ENCODE assay signal across 1 cellular context in the genomic region with DNA sequence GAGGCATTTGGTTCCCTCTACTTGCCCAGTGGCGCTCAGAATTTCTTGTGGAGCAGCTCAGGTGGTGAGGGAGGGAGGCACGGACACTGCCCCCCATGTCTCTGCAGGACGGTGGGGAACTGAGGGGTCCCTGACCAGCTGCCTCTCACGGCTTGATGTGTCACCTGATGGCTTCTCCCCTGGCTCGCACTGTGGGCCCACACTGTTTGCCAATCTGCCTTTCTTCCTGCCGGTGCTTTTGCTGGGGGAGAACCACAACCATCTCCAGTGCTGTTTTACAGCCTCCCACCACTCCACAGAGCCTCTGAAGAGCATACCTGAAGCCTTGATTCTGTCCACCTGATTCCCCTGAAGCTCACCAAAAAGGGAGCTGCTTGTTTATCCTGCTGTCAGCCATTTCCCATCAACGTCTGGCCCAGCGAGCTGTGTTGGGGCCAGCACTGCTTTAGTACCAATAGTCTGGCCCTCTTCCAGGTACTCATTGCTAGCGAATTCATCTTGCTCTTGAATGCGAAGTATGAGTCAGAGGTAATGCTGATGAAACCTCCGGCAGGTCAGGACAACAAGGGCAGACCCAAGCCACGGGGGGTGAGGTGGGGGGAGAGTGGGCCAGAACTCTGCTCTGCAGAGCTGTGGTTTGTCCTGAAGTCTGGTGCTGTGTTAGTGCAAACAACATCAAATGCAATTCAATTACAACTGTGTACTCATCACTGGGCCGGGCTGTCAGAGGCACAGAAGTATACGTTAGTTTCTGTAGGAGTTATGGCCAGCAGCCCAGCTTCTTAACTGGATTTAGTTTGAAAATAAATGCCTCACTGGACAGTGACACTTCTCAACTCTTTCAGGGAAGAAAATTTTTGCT.
A peak's percentile ranks its signal among the peaks of the same experiment; 100 is the strongest.
TF ChIP-seq lines count a peak whose summit lies in the region.

No MANE protein-coding gene starts in this region.

TF ChIP-seq in SK-N-SH, 30 proteins besides CTCF, POLR2A, EP300 and RAD21 (continued from another document):
- peak; percentile 63; the same call in 1 of the 2 replicates for TF ChIP-seq REST (IDR thresholded peaks at IDR 0.05; ENCODE audit: low read depth, low read length)
- TF ChIP-seq CHD2 (IDR thresholded peaks at IDR 0.05; ENCODE audit: low read length, partially characterized antibody): peak; percentile 29
- peak; percentile 94 for TF ChIP-seq TCF12 (IDR thresholded peaks at IDR 0.05)
- TF ChIP-seq YY1 (IDR thresholded peaks at IDR 0.05; ENCODE audit: low read depth): peak; percentile 54; the same call in 1 of the 2 replicates
- peak; percentile 97 for TF ChIP-seq PBX3 (IDR thresholded peaks at IDR 0.05)
- TF ChIP-seq MEF2A (IDR thresholded peaks at IDR 0.05; ENCODE audit: borderline replicate concordance, low read depth): peak; percentile 70; the same call in 1 of the 2 replicates
- TF ChIP-seq POLR2AphosphoS5 (IDR thresholded peaks at IDR 0.05; ENCODE audit: low read depth, low read length): peak; percentile 73; the same call in 1 of the 2 replicates
- TF ChIP-seq NRF1 (IDR thresholded peaks at IDR 0.05; ENCODE audit: low read depth, low read length): no peak
- no peak for TF ChIP-seq FOXJ3 (CRISPR knock-in tag; IDR thresholded peaks at IDR 0.05)
- no peak for TF ChIP-seq USF2 (IDR thresholded peaks at IDR 0.05; ENCODE audit: borderline replicate concordance, low read depth, low read length)
- TF ChIP-seq TEAD4 (IDR thresholded peaks at IDR 0.05; ENCODE audit: borderline replicate concordance, insufficient read depth): peak; percentile 92
- peak; percentile 98 for TF ChIP-seq FOSL2 (IDR thresholded peaks at IDR 0.05; ENCODE audit: borderline replicate concordance, low read depth)
- 0 out of 2 replicates have a peak, but pooled peaks have one; percentile 28 for TF ChIP-seq USF1 (IDR thresholded peaks at IDR 0.05; ENCODE audit: borderline replicate concordance, low read depth)
- no peak for TF ChIP-seq ELF1 (IDR thresholded peaks at IDR 0.05)
- TF ChIP-seq GATA2 (CRISPR knock-in tag; IDR thresholded peaks at IDR 0.05): no peak
- TF ChIP-seq RXRA (IDR thresholded peaks at IDR 0.05; ENCODE audit: borderline replicate concordance, low read depth): peak; percentile 98
- peak; percentile 22; the same call in 1 of the 2 replicates for TF ChIP-seq RCOR1 (IDR thresholded peaks at IDR 0.05; ENCODE audit: low read length)
